ENCODE assay signal across 8 cellular contexts in genomic region chr9:129497064-129497836, GRCh38.
DNase-seq lines count a peak whose midpoint lies in the region; ATAC-seq, FAIRE-seq and TF ChIP-seq lines count a peak whose summit lies in the region.

No MANE protein-coding gene starts in this region.

- peak overlapping the region; percentile 90 for H3K4me3 ChIP-seq in coronary artery
- H3K4me3 ChIP-seq in mesenchymal stem cell (ENCODE audit: insufficient read depth in 1 of 2, low read depth in 1 of 2, low read length in 2 of 2) = peak overlapping the region; percentile 42 to 79
- H3K4me3 ChIP-seq in tibial artery = peak overlapping the region; percentile 62 to 73

- H3K36me3 ChIP-seq in mesenchymal stem cell (ENCODE audit: control insufficient read depth in 1 of 2, insufficient read depth in 2 of 2, low read depth in 1 of 2, low read length in 2 of 2) (peaks cover 15 to 16% of the 10 kb centered on the region in 2 experiments), tibial artery (peaks cover 0 to 3% (median 0%) of the 10 kb centered on the region in 3 donors)

- peak overlapping the region; percentile 68 for H2BK15ac ChIP-seq in mesenchymal stem cell (ENCODE audit: low read depth, poor library complexity, severe bottlenecking)

- H2AK5ac ChIP-seq in mesenchymal stem cell (ENCODE audit: low read length, severe bottlenecking) = peak overlapping the region; percentile 16

- peak overlapping the region; percentile 92 to 100 for H3K27ac ChIP-seq in coronary artery
- H3K27ac ChIP-seq in mesenchymal stem cell (ENCODE audit: low read length, poor library complexity, severe bottlenecking) = peak overlapping the region; percentile 94
- peak overlapping the region; percentile 100 for H3K27ac ChIP-seq in tibial artery

- DNase-seq in EL (peak; percentile 38), NCI-H510A treated with DMSO at 0.1 percent for 48 hours (lab: John Stamatoyannopoulos, UW) (peak; percentile 94), coronary artery (ENCODE audit: low spot score) (peak; percentile 88), mesenchymal stem cell (peak; percentile 54), tibial artery (peak; percentile 59 to 80), amniotic stem cell (lab: John Stamatoyannopoulos, UW) (no peak), D721Med (ENCODE audit: insufficient read length, low spot score) (no peak)

- H3K4ac ChIP-seq in mesenchymal stem cell (ENCODE audit: low read depth in 1 of 2, low read length in 2 of 2) = peak overlapping the region; percentile 93 to 96

- H2BK120ac ChIP-seq in mesenchymal stem cell (ENCODE audit: low read depth, low read length) = peak overlapping the region; percentile 86

- peak overlapping the region in 1 of 2 experiments; percentile 68 for H3K14ac ChIP-seq in mesenchymal stem cell (ENCODE audit: low read length in 2 of 2)

- H3K79me1 ChIP-seq in mesenchymal stem cell (replicated peaks; ENCODE audit: low read length, poor library complexity, severe bottlenecking) = peaks cover 10% of the 10 kb centered on the region

- no peak for FAIRE-seq in D721Med (lab: Jason Lieb, UNC)

- peak overlapping the region; percentile 69 for H3K4me2 ChIP-seq in mesenchymal stem cell (ENCODE audit: low read length, poor library complexity, severe bottlenecking)

- peak overlapping the region; percentile 79 for H2BK5ac ChIP-seq in mesenchymal stem cell (ENCODE audit: low read depth, low read length, poor library complexity, severe bottlenecking)

- no peak overlapping the region for H2AFZ ChIP-seq in mesenchymal stem cell (ENCODE audit: low read depth, low read length)

- peak overlapping the region; percentile 91 to 96 for H3K18ac ChIP-seq in mesenchymal stem cell (ENCODE audit: low read depth in 1 of 2, low read length in 2 of 2)

- no peak for TF ChIP-seq CTCF in coronary artery (IDR thresholded peaks at IDR 0.05)
- no peak for TF ChIP-seq CTCF in tibial artery (IDR thresholded peaks at IDR 0.05)
- no peak for TF ChIP-seq CTCF in D721Med (IDR thresholded peaks at IDR 0.05; ENCODE audit: insufficient read depth, missing control alignments)

- H3K23ac ChIP-seq in mesenchymal stem cell (ENCODE audit: low read length in 2 of 2) = peak overlapping the region in 1 of 2 experiments; percentile 63

- peak overlapping the region; percentile 95 for H4K91ac ChIP-seq in mesenchymal stem cell (ENCODE audit: low read length)

- H3K9ac ChIP-seq in mesenchymal stem cell (ENCODE audit: low read length) = peak overlapping the region; percentile 92

- H3K9me3 ChIP-seq in mesenchymal stem cell (ENCODE audit: control insufficient read depth, low read length) (no peaks in the 10 kb centered on the region), tibial artery (no peaks in the 10 kb centered on the region)

- ATAC-seq in HG02973 (IDR thresholded peaks at IDR 0.05; ENCODE audit: unreplicated experiment) = no peak

- H3K27me3 ChIP-seq in mesenchymal stem cell (ENCODE audit: control insufficient read depth in 1 of 2, insufficient read depth in 1 of 2, low read length in 2 of 2) (no peaks in the 10 kb centered on the region), tibial artery (no peaks in the 10 kb centered on the region)

- H3K4me1 ChIP-seq in mesenchymal stem cell (ENCODE audit: control insufficient read depth, insufficient read depth, low read depth, low read length) (peaks cover 65% of the 10 kb centered on the region), tibial artery (peaks cover 10 to 83% (median 76%) of the 10 kb centered on the region in 4 donors)

- intact Hi-C loops in tibial artery (cut with DNase I; ENCODE audit: low total_unique reads) = loop anchor here (5.0 kb wide), 2 partner anchors 110 to 165 kb away; no protein-coding TSS in a partner anchor

- WGBS in mesenchymal stem cell = 6% methylated on average over 8 of the region's 17 CpGs

- H4K8ac ChIP-seq in mesenchymal stem cell (ENCODE audit: low read length) = peak overlapping the region; percentile 71

- H2BK12ac ChIP-seq in mesenchymal stem cell (ENCODE audit: low read length in 2 of 2) = peak overlapping the region in 1 of 2 experiments; percentile 52

Comparison
In these comparisons a context has a peak if more than half of its experiments do, and no peak if none do; other contexts are left out.
1. DNase-seq: peak in EL (single experiment), NCI-H510A treated with DMSO at 0.1 percent for 48 hours (single experiment), coronary artery (single experiment), mesenchymal stem cell (single experiment) and tibial artery (2 of 2); none in amniotic stem cell (single experiment) and D721Med (single experiment).
2. Peak in every context shown above with its lines, with median percentiles within 50 percentile points of each other: H3K27ac ChIP-seq and H3K4me3 ChIP-seq.